9 cellular contexts compared by ENCODE assay signal in genomic region chr2:42147641-42148274, GRCh38. TPM values are rescaled to one million over a fixed set of nuclear protein-coding genes. Genes with fewer than 3 reads are reported as not detected.
DNase-seq lines count a peak whose midpoint lies in the region; ATAC-seq, FAIRE-seq and TF ChIP-seq lines count a peak whose summit lies in the region.
"Had no signal": no experiment of that assay in that cellular context is flagged by ENCODE, and none has a peak within 500 bp of the region (broad histone marks: within the 10 kb centered on the region; RNA-seq: fewer than 3 reads in every experiment).

No MANE protein-coding gene starts in this region.

- TF ChIP-seq CTCF in LNCaP clone FGC (IDR thresholded peaks at IDR 0.05; ENCODE audit: control insufficient read depth, extremely low read depth, insufficient read depth), result no peak
- TF ChIP-seq CTCF in breast epithelium (IDR thresholded peaks at IDR 0.05), result no peak
- TF ChIP-seq CTCF in thyroid gland (IDR thresholded peaks at IDR 0.05), result no peak

- no peak overlapping the region for H3K4me3 Mint-ChIP-seq in natural killer cell treated with Interleukin-12 subunit alpha and Interleukin-12 subunit beta and Interleukin-15 and Interleukin-18, amount 100 ng/mL, for 72 hours
- H3K4me3 Mint-ChIP-seq: neural crest cell had no signal

- H3K27me3 ChIP-seq in breast epithelium (no peaks in the 10 kb centered on the region), thyroid gland (no peaks in the 10 kb centered on the region)

- H3K4me1 ChIP-seq in breast epithelium (peaks cover 0 to 3% of the 10 kb centered on the region in 2 donors), thyroid gland (peaks cover 20 to 26% of the 10 kb centered on the region in 2 donors)

- no peak for FAIRE-seq in frontal cortex (lab: Jason Lieb, UNC)

- intact Hi-C loops in breast epithelium (cut with DNase I; ENCODE audit: low total_unique reads) (no loop called here), thyroid gland (cut with DNase I) (no loop called here)

- no peak overlapping the region for H3K27ac Mint-ChIP-seq in natural killer cell treated with Interleukin-12 subunit alpha and Interleukin-12 subunit beta and Interleukin-15 and Interleukin-18, amount 100 ng/mL, for 72 hours

- H3K36me3 Mint-ChIP-seq in natural killer cell treated with Interleukin-12 subunit alpha and Interleukin-12 subunit beta and Interleukin-15 and Interleukin-18, amount 100 ng/mL, for 72 hours, result no peaks in the 10 kb centered on the region

- H3K4me3 ChIP-seq in LNCaP clone FGC (ENCODE audit: low read depth, low read length), result no peak overlapping the region
- H3K4me3 ChIP-seq in breast epithelium, result no peak overlapping the region
- no peak overlapping the region for H3K4me3 ChIP-seq in thyroid gland (replicated peaks in 1 of 3)

- DNase-seq in LNCaP clone FGC (ENCODE audit: low read depth) (peak; percentile 22), breast epithelium (ENCODE audit: low spot score in 2 of 2) (no peak), left lobe of liver (ENCODE audit: low spot score) (peak; percentile 67), thyroid gland (peak; percentile 39 to 42), AG08396 (ENCODE audit: low spot score) (no peak), frontal cortex (ENCODE audit: low spot score in 2 of 2) (no peak)
- no peak for DNase-seq in natural killer cell treated with Interleukin-12 subunit alpha and Interleukin-12 subunit beta and Interleukin-15 and Interleukin-18, amount 100 ng/mL, for 72 hours (ENCODE audit: low spot score)
- DNase-seq: NCI-H510A treated with DMSO at 0.1 percent for 48 hours had no signal

- H3K27ac ChIP-seq in breast epithelium, result peak overlapping the region; percentile 65 to 81
- peak overlapping the region; percentile 67 to 79 (median 78) for H3K27ac ChIP-seq in thyroid gland

- no peaks in the 10 kb centered on the region for H3K9me3 ChIP-seq in breast epithelium
- H3K9me3 ChIP-seq in thyroid gland, result no peaks in the 10 kb centered on the region

- no peak for TF ChIP-seq POLR2A in breast epithelium (IDR thresholded peaks at IDR 0.05)
- TF ChIP-seq POLR2A in thyroid gland (IDR thresholded peaks at IDR 0.05), result peak in 1 of 2 donors; percentile 29

- peaks cover 6 to 9% of the 10 kb centered on the region in 2 donors for H3K4me1 Mint-ChIP-seq in natural killer cell treated with Interleukin-12 subunit alpha and Interleukin-12 subunit beta and Interleukin-15 and Interleukin-18, amount 100 ng/mL, for 72 hours (ENCODE audit: low read depth in 2 of 2)

- H3K9me3 Mint-ChIP-seq in natural killer cell treated with Interleukin-12 subunit alpha and Interleukin-12 subunit beta and Interleukin-15 and Interleukin-18, amount 100 ng/mL, for 72 hours, result no peaks in the 10 kb centered on the region
- H3K9me3 Mint-ChIP-seq: neural crest cell had no signal

- ATAC-seq in left lobe of liver, result peak; percentile 94
- ATAC-seq in natural killer cell treated with Interleukin-12 subunit alpha and Interleukin-12 subunit beta and Interleukin-15 and Interleukin-18, amount 100 ng/mL, for 72 hours, result no peak

- H3K36me3 ChIP-seq in breast epithelium (no peaks in the 10 kb centered on the region), thyroid gland (no peaks in the 10 kb centered on the region)

- H3K27me3 Mint-ChIP-seq in natural killer cell treated with Interleukin-12 subunit alpha and Interleukin-12 subunit beta and Interleukin-15 and Interleukin-18, amount 100 ng/mL, for 72 hours, result no peaks in the 10 kb centered on the region

- WGBS in thyroid gland, 2 donors, result 21 to 27% methylated on average over 5 of the region's 5 CpGs

RNA-seq across cellular contexts. Expression of gene EML4, which starts 21.4 kb away (rescaled TPM):
- total RNA-seq in breast epithelium, result 10 to 100 TPM; 19.4 to 68.5 (median 36.7) TPM
- 30.4 TPM for total RNA-seq in left lobe of liver
- total RNA-seq in thyroid gland, result 10 to 100 TPM; 52.5 to 67.2 (median 64.7) TPM
- 100 to 1,000 TPM in 1 of 2 donors, 10 to 100 TPM in 1; 73.4 to 140 TPM for total RNA-seq in natural killer cell treated with Interleukin-12 subunit alpha and Interleukin-12 subunit beta and Interleukin-15 and Interleukin-18, amount 100 ng/mL, for 72 hours
- total RNA-seq in frontal cortex, result 33.8 TPM

Comparison
In these comparisons a context has a peak if more than half of its experiments do, and no peak if none do; other contexts are left out.
1. DNase-seq: peak in LNCaP clone FGC (single experiment), left lobe of liver (single experiment) and thyroid gland (2 of 2); none in breast epithelium (0 of 2), natural killer cell treated with Interleukin-12 subunit alpha and Interleukin-12 subunit beta and Interleukin-15 and Interleukin-18, amount 100 ng/mL, for 72 hours (single experiment), AG08396 (single experiment) and frontal cortex (0 of 2).